Comparison of ENCODE assay signal across 14 cellular contexts in the genomic region with DNA sequence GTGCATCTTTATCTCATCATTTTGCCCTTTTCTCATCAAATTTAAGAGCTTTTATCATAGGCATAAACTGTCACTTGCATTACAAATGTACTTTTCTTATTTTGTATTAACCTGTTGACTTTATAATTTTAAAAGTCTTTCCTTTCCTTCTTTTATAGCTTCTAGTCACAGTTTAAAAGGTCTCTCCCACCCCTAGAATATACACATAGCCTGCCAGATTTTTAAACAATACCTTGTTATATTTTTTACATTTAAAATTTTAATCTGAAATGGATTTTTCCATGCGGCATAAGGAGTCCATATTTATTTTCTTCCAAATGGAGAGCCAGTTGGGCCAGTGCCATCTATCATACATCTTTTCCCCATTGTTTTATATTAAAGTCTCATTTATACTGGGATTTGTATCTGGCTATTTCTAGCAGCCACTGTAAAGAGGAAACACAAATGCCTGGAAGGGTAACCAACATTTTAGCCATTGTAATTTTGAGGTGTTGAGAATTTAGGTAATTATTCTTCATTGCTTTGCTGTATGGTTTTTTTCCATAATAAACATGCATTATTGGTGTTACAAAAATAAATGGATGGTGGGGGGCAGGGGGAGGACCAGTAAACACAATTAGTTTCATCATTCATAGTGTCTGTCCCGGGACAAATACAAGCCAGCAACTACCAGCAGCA.
DNase-seq lines count a peak whose midpoint lies in the region; ATAC-seq and TF ChIP-seq lines count a peak whose summit lies in the region.
"Had no signal": no experiment of that assay in that cellular context is flagged by ENCODE, and none has a peak within 500 bp of the region (broad histone marks: within the 10 kb centered on the region; RNA-seq: fewer than 3 reads in every experiment).

No MANE protein-coding gene starts in this region.

- 53% methylated on average over 2 of the region's 2 CpGs for WGBS in hepatocyte (ENCODE audit: low lambda C conversion rate, missing lambda C conversion rate)

- H3K4me1 Mint-ChIP-seq in stimulated activated naive CD8-positive, alpha-beta T cell treated with anti-CD3 and anti-CD28 coated beads, Interleukin-15, Interleukin-2, amounts not matched to agents 100 ng/mL and 50 ng/mL, for 24 hours (ENCODE audit: low read depth), result peaks cover 13% of the 10 kb centered on the region
- H3K4me1 Mint-ChIP-seq in WTC11, result peaks cover 16% of the 10 kb centered on the region

- TF ChIP-seq CTCF in WTC11 (IDR thresholded peaks at IDR 0.05) (no peak), hepatocyte (IDR thresholded peaks at IDR 0.05; ENCODE audit: poor library complexity) (no peak)

- no peaks in the 10 kb centered on the region for H3K36me3 Mint-ChIP-seq in stimulated activated naive CD8-positive, alpha-beta T cell treated with anti-CD3 and anti-CD28 coated beads, Interleukin-15, Interleukin-2, amounts not matched to agents 100 ng/mL and 50 ng/mL, for 24 hours (ENCODE audit: low read depth)
- 0 out of 2 replicates have a peak, but pooled peaks cover 3% of the 10 kb centered on the region for H3K36me3 Mint-ChIP-seq in WTC11

- no peaks in the 10 kb centered on the region for H3K36me3 ChIP-seq in hepatocyte (replicated peaks; ENCODE audit: insufficient read depth, low read depth)
- H3K36me3 ChIP-seq: upper lobe of right lung had no signal

- H3K27me3 Mint-ChIP-seq in stimulated activated naive CD8-positive, alpha-beta T cell treated with anti-CD3 and anti-CD28 coated beads, Interleukin-15, Interleukin-2, amounts not matched to agents 100 ng/mL and 50 ng/mL, for 24 hours, result peaks cover 9% of the 10 kb centered on the region
- H3K27me3 Mint-ChIP-seq in WTC11 (ENCODE audit: low read depth), result no peaks in the 10 kb centered on the region

- H3K9me3 ChIP-seq in hepatocyte (ENCODE audit: low read depth), result no peaks in the 10 kb centered on the region
- H3K9me3 ChIP-seq: SK-N-SH, upper lobe of right lung had no signal

- ATAC-seq in stimulated activated naive CD8-positive, alpha-beta T cell treated with anti-CD3 and anti-CD28 coated beads, Interleukin-15, Interleukin-2, amounts not matched to agents 100 U/mL and 50 U/mL, for 24 hours, result no peak
- ATAC-seq in WTC11 (no peak), GM18520 (IDR thresholded peaks at IDR 0.05; ENCODE audit: unreplicated experiment) (no peak)

- H3K4me3 Mint-ChIP-seq in stimulated activated naive CD8-positive, alpha-beta T cell treated with anti-CD3 and anti-CD28 coated beads, Interleukin-15, Interleukin-2, amounts not matched to agents 100 ng/mL and 50 ng/mL, for 24 hours, result no peak overlapping the region
- no peak overlapping the region for H3K4me3 Mint-ChIP-seq in WTC11

- H3K4me1 ChIP-seq in hepatocyte (ENCODE audit: insufficient read depth), result peaks cover 15% of the 10 kb centered on the region

- CTCF ChIA-PET in WTC11 (lab: Charles Lee), result interaction anchor here (1.3 to 1.7 kb wide), 2 partner anchors 26 to 391 kb away, joined by 3 to 6 read pairs; no protein-coding TSS in a partner anchor

- no peaks in the 10 kb centered on the region for H3K9me2 ChIP-seq in hepatocyte (replicated peaks; ENCODE audit: insufficient read depth)
- H3K9me2 ChIP-seq: SK-N-SH had no signal

- no peaks in the 10 kb centered on the region for H3K79me2 ChIP-seq in hepatocyte

- H3K4me3 ChIP-seq in hepatocyte, result no peak overlapping the region
- H3K4me3 ChIP-seq: upper lobe of right lung had no signal

- no peaks in the 10 kb centered on the region for H4K20me1 ChIP-seq in hepatocyte (ENCODE audit: insufficient read depth, poor library complexity, severe bottlenecking)

- H3K27ac Mint-ChIP-seq in stimulated activated naive CD8-positive, alpha-beta T cell treated with anti-CD3 and anti-CD28 coated beads, Interleukin-15, Interleukin-2, amounts not matched to agents 100 ng/mL and 50 ng/mL, for 24 hours, result peak overlapping the region; percentile 19
- H3K27ac Mint-ChIP-seq in WTC11, result peak overlapping the region; percentile 94

- H3K9me3 Mint-ChIP-seq in stimulated activated naive CD8-positive, alpha-beta T cell treated with anti-CD3 and anti-CD28 coated beads, Interleukin-15, Interleukin-2, amounts not matched to agents 100 ng/mL and 50 ng/mL, for 24 hours, result no peaks in the 10 kb centered on the region
- H3K9me3 Mint-ChIP-seq in WTC11, result peaks cover 8% of the 10 kb centered on the region

- POLR2A ChIA-PET in WTC11 (lab: Charles Lee), result interaction anchor here (2.1 kb wide), 1 partner anchor 283 kb away, joined by 6 read pairs; the partner anchor contains the start of gene NAMPT

- H3K4me2 ChIP-seq in hepatocyte, result no peak overlapping the region
- H3K4me2 ChIP-seq: SK-N-SH had no signal

- H3K27me3 ChIP-seq in hepatocyte, result no peaks in the 10 kb centered on the region
- H3K27me3 ChIP-seq: upper lobe of right lung had no signal

- H3K27ac ChIP-seq in hepatocyte, result peak overlapping the region; percentile 29
- H3K27ac ChIP-seq: upper lobe of right lung had no signal

- no peak overlapping the region for H2AFZ ChIP-seq in hepatocyte

- DNase-seq in stimulated activated naive CD8-positive, alpha-beta T cell treated with anti-CD3 and anti-CD28 coated beads, Interleukin-15, Interleukin-2, amounts not matched to agents 100 U/mL and 50 U/mL, for 24 hours, result no peak
- no peak for DNase-seq in WTC11 (ENCODE audit: low spot score)
- no peak for DNase-seq in hepatocyte (ENCODE audit: low spot score)
- DNase-seq in NCI-H1105 treated with DMSO at 0.1 percent for 48 hours (lab: John Stamatoyannopoulos, UW), result no peak
- no peak for DNase-seq in NCI-H524 (lab: John Stamatoyannopoulos, UW)
- no peak for DNase-seq in iPS-NIHi11 (ENCODE audit: low spot score)
- DNase-seq: activated CD4-positive, alpha-beta T cell treated with anti-CD3 and anti-CD28 coated beads, Interleukin-2, amount 50 U/mL, for 48 hours; midbrain; NCI-H2227 treated with DMSO at 0.1 percent for 48 hours; stimulated activated CD4-positive, alpha-beta T cell treated with anti-CD3 and anti-CD28 coated beads, Interleukin-4, amount 100 ng/mL, for 24 hours; upper lobe of right lung had no signal

TF ChIP-seq in WTC11, 78 proteins besides CTCF, POLR2A, EP300 and RAD21:
- no peak for TF ChIP-seq NR3C1 (CRISPR knock-in tag; conservative IDR thresholded peaks at IDR 0.05; ENCODE audit: low read depth)
- no peak for TF ChIP-seq ZBTB21 (CRISPR knock-in tag; IDR thresholded peaks at IDR 0.05; ENCODE audit: borderline replicate concordance)
- TF ChIP-seq CBFB (CRISPR knock-in tag; IDR thresholded peaks at IDR 0.05; ENCODE audit: low read depth), result no peak
- TF ChIP-seq ZNF423 (CRISPR knock-in tag; IDR thresholded peaks at IDR 0.05), result no peak
- no peak for TF ChIP-seq RELA (CRISPR knock-in tag; IDR thresholded peaks at IDR 0.05; ENCODE audit: borderline replicate concordance)
- no peak for TF ChIP-seq EMX1 (CRISPR knock-in tag; IDR thresholded peaks at IDR 0.05)
- no peak for TF ChIP-seq CREB1 (CRISPR knock-in tag; IDR thresholded peaks at IDR 0.05)
- TF ChIP-seq CREM (CRISPR knock-in tag; IDR thresholded peaks at IDR 0.05), result no peak
- no peak for TF ChIP-seq TEAD1 (CRISPR knock-in tag; IDR thresholded peaks at IDR 0.05)
